In the genomic region with DNA sequence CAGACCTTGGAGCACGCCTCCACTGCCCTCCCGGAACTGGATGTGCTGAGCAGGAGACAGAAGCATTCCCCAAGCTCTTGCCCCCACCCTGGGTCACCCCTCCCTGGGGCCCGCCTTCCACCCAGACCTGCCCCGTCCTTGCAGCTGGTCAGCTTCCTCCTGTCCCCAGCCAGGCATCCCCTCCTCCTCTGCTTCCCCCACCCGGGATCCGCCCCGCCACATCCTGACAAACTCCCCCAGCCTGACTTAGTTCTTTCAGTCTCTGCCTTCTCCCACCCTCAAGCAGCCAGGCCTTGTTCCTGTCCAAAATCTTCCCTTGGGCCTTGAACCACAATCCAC, we compare ENCODE assay signal across 1 cellular context.
TF ChIP-seq lines count a peak whose summit lies in the region.

No MANE protein-coding gene starts in this region.

TF ChIP-seq in H1, 55 proteins besides CTCF, POLR2A, EP300 and RAD21:
- no peak for TF ChIP-seq CTBP2 (IDR thresholded peaks at IDR 0.05; ENCODE audit: borderline replicate concordance, insufficient read depth, insufficient read length, low read length)
- no peak for TF ChIP-seq TAF1 (IDR thresholded peaks at IDR 0.05; ENCODE audit: low read depth, low read length)
- TF ChIP-seq BRCA1 (IDR thresholded peaks at IDR 0.05; ENCODE audit: low read depth, low read length): no peak
- TF ChIP-seq, protein P1, sequence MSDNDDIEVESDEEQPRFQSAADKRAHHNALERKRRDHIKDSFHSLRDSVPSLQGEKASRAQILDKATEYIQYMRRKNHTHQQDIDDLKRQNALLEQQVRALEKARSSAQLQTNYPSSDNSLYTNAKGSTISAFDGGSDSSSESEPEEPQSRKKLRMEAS (IDR thresholded peaks at IDR 0.05): no peak
- no peak for TF ChIP-seq ASH2L (IDR thresholded peaks at IDR 0.05; ENCODE audit: low read length)
- no peak for TF ChIP-seq GTF2F1 (IDR thresholded peaks at IDR 0.05; ENCODE audit: borderline replicate concordance, low read depth, low read length)
TF ChIP-seq in H1: peak in this region for 0.
